21 cellular contexts compared by ENCODE assay signal in the genomic region with DNA sequence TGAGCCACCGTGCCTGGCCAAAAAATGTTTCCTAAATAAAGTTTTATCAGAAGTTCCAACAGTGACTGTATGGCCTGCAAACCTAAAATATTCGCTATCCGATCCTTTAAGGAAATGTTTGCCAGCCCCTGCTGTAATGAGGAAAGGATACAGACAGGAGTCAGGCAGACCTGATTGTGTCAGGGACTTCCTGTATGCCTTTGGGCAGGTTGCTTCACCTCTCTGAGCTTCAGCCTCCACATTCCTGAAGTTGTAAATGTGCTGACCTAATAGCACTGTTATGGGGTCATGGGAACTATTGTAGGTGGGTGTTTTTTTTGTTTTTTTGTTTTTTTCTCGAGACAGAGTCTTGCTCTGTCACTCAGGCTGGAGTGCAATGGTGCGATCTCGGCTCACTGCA. TPM values are rescaled to one million over a fixed set of nuclear protein-coding genes. Genes with fewer than 3 reads are reported as not detected.
DNase-seq lines count a peak whose midpoint lies in the region; ATAC-seq, FAIRE-seq and TF ChIP-seq lines count a peak whose summit lies in the region.
"Had no signal": no experiment of that assay in that cellular context is flagged by ENCODE, and none has a peak within 500 bp of the region (broad histone marks: within the 10 kb centered on the region; RNA-seq: fewer than 3 reads in every experiment).

No MANE protein-coding gene starts in this region.

- peak; percentile 52 for FAIRE-seq in keratinocyte (lab: Jason Lieb, UNC)
- FAIRE-seq: A204.1, H1 had no signal

- H3K4me2 ChIP-seq in keratinocyte (ENCODE audit: control insufficient read depth, extremely low read depth, insufficient read depth, low read depth, low read length), result peak overlapping the region; percentile 10
- H3K4me2 ChIP-seq: KMS-11 had no signal

- no peak overlapping the region for H2AFZ ChIP-seq in keratinocyte (ENCODE audit: control insufficient read depth, low read length)

- H3K36me3 Mint-ChIP-seq in MCF 10A (ENCODE audit: insufficient read depth, unreplicated experiment), result peaks cover 17% of the 10 kb centered on the region

- no peaks in the 10 kb centered on the region for H3K27me3 Mint-ChIP-seq in MCF 10A (ENCODE audit: insufficient read depth, unreplicated experiment)

- ATAC-seq in Right ventricle myocardium superior (ENCODE audit: poor library complexity), result no peak
- no peak for ATAC-seq in HG03432 (IDR thresholded peaks at IDR 0.05; ENCODE audit: unreplicated experiment)

- no peaks in the 10 kb centered on the region for H3K9me1 ChIP-seq in keratinocyte (ENCODE audit: control insufficient read depth, extremely low read depth, insufficient read depth, low read length)

- H4K20me1 ChIP-seq in keratinocyte (ENCODE audit: control insufficient read depth, extremely low read depth, insufficient read depth, low read length), result peaks cover 3% of the 10 kb centered on the region

- H3K4me1 ChIP-seq in breast epithelium (no peaks in the 10 kb centered on the region), keratinocyte (ENCODE audit: control insufficient read depth, extremely low read depth, insufficient read depth, low read length) (peaks cover 11% of the 10 kb centered on the region)

- dilution Hi-C loops in keratinocyte (cut with MboI; ENCODE audit: extremely low pct_ligation_motif_present, low sequenced_read_pairs), result no loop called here

- DNase-seq in MCF 10A (ENCODE audit: unreplicated experiment) (peak; percentile 80), breast epithelium (ENCODE audit: low spot score in 2 of 2) (no peak), amniotic epithelial cell (ENCODE audit: low read depth) (peak; percentile 41), keratinocyte (ENCODE audit: low read depth, low spot score) (no peak), T-helper 1 cell (no peak), NCI-H748 (lab: John Stamatoyannopoulos, UW; ENCODE audit: unreplicated experiment) (no peak), Right ventricle myocardium superior (no peak)
- DNase-seq: C1 segment of cervical spinal cord, DMS153, GDM1, NCI-H1105 treated with DMSO at 0.1 percent for 48 hours, NCI-H187 treated with DMSO at 0.1 percent for 48 hours, NCI-H2171 treated with DMSO at 0.1 percent for 48 hours, NCI-H510A, RPMI8226 had no signal

- H3K27ac Mint-ChIP-seq in MCF 10A (ENCODE audit: low read depth, unreplicated experiment), result peak overlapping the region; percentile 16

- H3K9me3 Mint-ChIP-seq in MCF 10A (ENCODE audit: unreplicated experiment), result no peaks in the 10 kb centered on the region
- H3K9me3 Mint-ChIP-seq: HFFc6 had no signal

- H3K4me3 Mint-ChIP-seq in MCF 10A (ENCODE audit: unreplicated experiment), result no peak overlapping the region
- H3K4me3 Mint-ChIP-seq: HFFc6 had no signal

- no peak for TF ChIP-seq POLR2A in breast epithelium (IDR thresholded peaks at IDR 0.05)

- no peak overlapping the region for H3K9ac ChIP-seq in keratinocyte (ENCODE audit: control insufficient read depth, extremely low read depth, insufficient read depth, low read length)
- H3K9ac ChIP-seq: KMS-11 had no signal

- no peaks in the 10 kb centered on the region for H3K27me3 ChIP-seq in breast epithelium
- no peaks in the 10 kb centered on the region for H3K27me3 ChIP-seq in keratinocyte (ENCODE audit: control insufficient read depth, extremely low read depth, insufficient read depth, low read length)
- H3K27me3 ChIP-seq: MG63 had no signal

- intact Hi-C loops in MCF 10A (cut with micrococcal nuclease) (loop anchor here (1.0 kb wide), 1 partner anchor 8 kb away; a partner anchor contains a TSS), breast epithelium (cut with DNase I; ENCODE audit: low total_unique reads) (no loop called here), Right ventricle myocardium superior (cut with DNase I) (loop anchor here (10.0 kb wide), 1 partner anchor 88 kb away; no protein-coding TSS in a partner anchor)

- H3K27ac ChIP-seq in breast epithelium, result no peak overlapping the region
- H3K27ac ChIP-seq in keratinocyte (ENCODE audit: control insufficient read depth, insufficient read depth, low read length), result no peak overlapping the region
- H3K27ac ChIP-seq: KMS-11 had no signal

- H3K79me2 ChIP-seq in keratinocyte (ENCODE audit: control insufficient read depth, insufficient read depth, low read length), result peaks cover 11% of the 10 kb centered on the region

- CTCF ChIA-PET in MCF 10A (lab: Yijun Ruan, JAX), result interaction anchor here (0.6 to 1.8 kb wide), 11 partner anchors 8 to 637 kb away, joined by 3 to 6 read pairs (median 3); a partner anchor contains a TSS

- peaks cover 4% of the 10 kb centered on the region for H3K4me1 Mint-ChIP-seq in MCF 10A (ENCODE audit: insufficient read depth, unreplicated experiment)

- POLR2A ChIA-PET in MCF 10A (lab: Yijun Ruan, JAX), result interaction anchor here (1.4 to 2.1 kb wide), 3 partner anchors 9 to 40 kb away, joined by 4 to 13 read pairs (median 12); a partner anchor contains a TSS

- H3K36me3 ChIP-seq in breast epithelium (no peaks in the 10 kb centered on the region), keratinocyte (ENCODE audit: control insufficient read depth in 2 of 2, extremely low read depth in 1 of 2, insufficient read depth in 2 of 2, low read length in 2 of 2) (peaks cover 0 to 10% of the 10 kb centered on the region in 2 experiments)

- no TSS peak for BruUV-seq in MCF 10A (replicated peaks; lab: Mats Ljungman, UMichigan)

- H3K4me3 ChIP-seq in breast epithelium, result no peak overlapping the region
- H3K4me3 ChIP-seq in keratinocyte (ENCODE audit: control insufficient read depth in 2 of 3, extremely low read depth in 1 of 3, insufficient read depth in 2 of 3, low read depth in 1 of 3, low read length in 3 of 3), result no peak overlapping the region
- H3K4me3 ChIP-seq: MG63 had no signal

- TF ChIP-seq CTCF in MCF 10A (IDR thresholded peaks at IDR 0.05; ENCODE audit: unreplicated experiment) (no peak), breast epithelium (IDR thresholded peaks at IDR 0.05) (no peak), keratinocyte (optimal IDR thresholded peaks at IDR 0.05 in 1 of 3, IDR thresholded peaks at IDR 0.05 in 1 of 3, conservative IDR thresholded peaks at IDR 0.05 in 1 of 3; ENCODE audit: extremely low read depth in 1 of 3, insufficient read depth in 2 of 3, low read length in 3 of 3) (no peak)

- H3K9me3 ChIP-seq in breast epithelium (peaks cover 0 to 5% of the 10 kb centered on the region in 2 donors), keratinocyte (ENCODE audit: control insufficient read depth, low read depth, low read length) (no peaks in the 10 kb centered on the region)

RNA-seq across cellular contexts. Expression of a gene that starts 6.2 kb away (rescaled TPM):
- 4.1 and 6.4 TPM in 2 replicates for total RNA-seq in MCF 10A (2022)
- 10 to 100 TPM in 2 of 3 donors, 1 to 10 TPM in 1; 6.7 to 14.4 (median 11.0) TPM for total RNA-seq in breast epithelium
- polyA plus RNA-seq in keratinocyte, result 4.1 to 11.2 TPM (median 8.7 TPM) in 3 replicates
- polyA plus RNA-seq in keratinocyte (2011; ENCODE audit: low read depth), result 1.3 TPM
- polyA plus RNA-seq in keratinocyte (2011; cell fraction: cytosol; rRNA removed), result 5.4 and 16.0 TPM in 2 replicates
- 4.7 and 6.7 TPM in 2 replicates for polyA plus RNA-seq in keratinocyte (2011; cell fraction: nucleus; rRNA removed)
- polyA plus RNA-seq in keratinocyte (2012; ENCODE audit: low replicate concordance), result 6.0 and 12.8 TPM in 2 replicates
- 5.0 to 9.3 TPM (median 7.3 TPM) in 3 replicates for polyA minus RNA-seq in keratinocyte
- polyA minus RNA-seq in keratinocyte (2011; cell fraction: cytosol; rRNA and poly(A)+ RNA removed), result 29.9 TPM
- 6.6 and 7.1 TPM in 2 replicates for polyA minus RNA-seq in keratinocyte (2011; cell fraction: nucleus; rRNA and poly(A)+ RNA removed)
- total RNA-seq in Right ventricle myocardium superior, result 12.2 TPM

RNA-seq across cellular contexts. Expression of a gene that starts 8.7 kb away (rescaled TPM):
- 58.8 and 65.8 TPM in 2 replicates for total RNA-seq in MCF 10A (2022)
- total RNA-seq in breast epithelium, result 100 to 1,000 TPM in 1 of 3 donors, 10 to 100 TPM in 2; 88.5 to 139 (median 98.0) TPM
- 49.2 to 63.7 TPM (median 59.6 TPM) in 3 replicates for polyA plus RNA-seq in keratinocyte
- 22.3 TPM for polyA plus RNA-seq in keratinocyte (2011; ENCODE audit: low read depth)
- 38.9 and 50.4 TPM in 2 replicates for polyA plus RNA-seq in keratinocyte (2011; cell fraction: cytosol; rRNA removed)
- 20.5 and 21.4 TPM in 2 replicates for polyA plus RNA-seq in keratinocyte (2011; cell fraction: nucleus; rRNA removed)
- 51.2 and 60.5 TPM in 2 replicates for polyA plus RNA-seq in keratinocyte (2012; ENCODE audit: low replicate concordance)
- polyA minus RNA-seq in keratinocyte, result 10.4 to 18.1 TPM (median 15.6 TPM) in 3 replicates
- polyA minus RNA-seq in keratinocyte (2011; cell fraction: cytosol; rRNA and poly(A)+ RNA removed), result 43.7 TPM
- 2.7 and 7.0 TPM in 2 replicates for polyA minus RNA-seq in keratinocyte (2011; cell fraction: nucleus; rRNA and poly(A)+ RNA removed)
- total RNA-seq in Right ventricle myocardium superior, result 224 TPM

RNA-seq across cellular contexts. Expression of a gene that starts 12.4 kb away (rescaled TPM):
- total RNA-seq in MCF 10A (2022), result 57.4 and 60.4 TPM in 2 replicates
- total RNA-seq in breast epithelium, result 10 to 100 TPM in 2 of 3 donors, 1 to 10 TPM in 1; 9.2 to 18.7 (median 11.1) TPM
- polyA plus RNA-seq in keratinocyte, result 59.4 to 75.4 TPM (median 62.8 TPM) in 3 replicates
- 98.4 TPM for polyA plus RNA-seq in keratinocyte (2011; ENCODE audit: low read depth)
- polyA plus RNA-seq in keratinocyte (2011; cell fraction: cytosol; rRNA removed), result 53.1 and 66.9 TPM in 2 replicates
- polyA plus RNA-seq in keratinocyte (2011; cell fraction: nucleus; rRNA removed), result 42.5 and 44.9 TPM in 2 replicates
- 53.8 and 90.6 TPM in 2 replicates for polyA plus RNA-seq in keratinocyte (2012; ENCODE audit: low replicate concordance)
- polyA minus RNA-seq in keratinocyte, result 16.9 to 30.2 TPM (median 19.6 TPM) in 3 replicates
- polyA minus RNA-seq in keratinocyte (2011; cell fraction: cytosol; rRNA and poly(A)+ RNA removed), result 26.1 TPM
- polyA minus RNA-seq in keratinocyte (2011; cell fraction: nucleus; rRNA and poly(A)+ RNA removed), result 6.9 and 13.9 TPM in 2 replicates
- 27.4 TPM for total RNA-seq in Right ventricle myocardium superior

RNA-seq across cellular contexts. Expression of a gene that starts 15.3 kb away (rescaled TPM):
- total RNA-seq in MCF 10A (2022), result 0.16 and 1.0 TPM in 2 replicates
- 1 to 10 TPM in 2 of 3 donors, under 1 TPM in 1; 0.96 to 1.6 (median 1.0) TPM for total RNA-seq in breast epithelium
- 0.30 to 0.41 TPM (median 0.39 TPM) in 3 replicates for polyA plus RNA-seq in keratinocyte
- 0.14 TPM for polyA plus RNA-seq in keratinocyte (2011; ENCODE audit: low read depth)
- 0.16 TPM in 2 replicates for polyA plus RNA-seq in keratinocyte (2011; cell fraction: cytosol; rRNA removed)
- 1.4 and 1.6 TPM in 2 replicates for polyA plus RNA-seq in keratinocyte (2011; cell fraction: nucleus; rRNA removed)
- polyA plus RNA-seq in keratinocyte (2012; ENCODE audit: low replicate concordance), result 0.26 and 0.32 TPM in 2 replicates
- 0.16 to 0.89 TPM (median 0.67 TPM) in 3 replicates for polyA minus RNA-seq in keratinocyte
- not detected for polyA minus RNA-seq in keratinocyte (2011; cell fraction: cytosol; rRNA and poly(A)+ RNA removed)
- polyA minus RNA-seq in keratinocyte (2011; cell fraction: nucleus; rRNA and poly(A)+ RNA removed), result 0.32 and 0.85 TPM in 2 replicates
- total RNA-seq in Right ventricle myocardium superior, result 0.13 TPM

RNA-seq across cellular contexts. Expression of a gene that starts 29.7 kb away (rescaled TPM):
- 96.1 and 104 TPM in 2 replicates for total RNA-seq in MCF 10A (2022)
- 10 to 100 TPM; 48.5 to 65.6 (median 54.1) TPM for total RNA-seq in breast epithelium
- 83.1 to 92.8 TPM (median 83.1 TPM) in 3 replicates for polyA plus RNA-seq in keratinocyte
- polyA plus RNA-seq in keratinocyte (2011; ENCODE audit: low read depth), result 41.9 TPM
- polyA plus RNA-seq in keratinocyte (2011; cell fraction: cytosol; rRNA removed), result 80.6 and 94.1 TPM in 2 replicates
- polyA plus RNA-seq in keratinocyte (2011; cell fraction: nucleus; rRNA removed), result 82.1 and 101 TPM in 2 replicates
- polyA plus RNA-seq in keratinocyte (2012; ENCODE audit: low replicate concordance), result 38.9 and 68.3 TPM in 2 replicates
- polyA minus RNA-seq in keratinocyte, result 36.9 to 53.7 TPM (median 38.0 TPM) in 3 replicates
- 28.0 TPM for polyA minus RNA-seq in keratinocyte (2011; cell fraction: cytosol; rRNA and poly(A)+ RNA removed)
- 15.4 and 16.8 TPM in 2 replicates for polyA minus RNA-seq in keratinocyte (2011; cell fraction: nucleus; rRNA and poly(A)+ RNA removed)
- total RNA-seq in Right ventricle myocardium superior, result 77.9 TPM

Comparison
In these comparisons a context has a peak if more than half of its experiments do, and no peak if none do; other contexts are left out.
1. DNase-seq: peak in MCF 10A (single experiment) and amniotic epithelial cell (single experiment); none in breast epithelium (0 of 2), keratinocyte (single experiment), T-helper 1 cell (0 of 5), NCI-H748 (single experiment) and Right ventricle myocardium superior (single experiment).